In the genomic region with DNA sequence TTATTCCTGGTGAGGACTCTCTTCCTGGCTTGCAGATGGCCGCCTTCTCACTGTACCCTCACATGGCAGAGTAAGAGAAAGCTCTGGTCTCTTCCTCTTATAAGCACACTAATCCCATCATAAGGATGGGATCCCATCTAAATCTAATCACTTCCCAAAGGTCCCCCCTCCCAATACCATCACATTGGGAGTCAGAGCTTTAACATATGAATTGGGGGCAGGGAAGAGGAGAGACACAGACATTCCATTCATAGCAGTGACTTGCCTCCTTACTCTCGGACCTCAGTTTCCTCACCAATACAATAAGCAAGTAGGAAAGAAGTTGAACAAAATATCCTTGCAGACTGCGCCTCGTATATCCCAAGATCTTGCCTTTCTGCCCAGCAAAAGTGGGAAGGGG, we compare ENCODE assay signal across 34 cellular contexts. TPM values are rescaled to one million over a fixed set of nuclear protein-coding genes. Genes with fewer than 3 reads are reported as not detected.
"Had no signal": no experiment of that assay in that cellular context is flagged by ENCODE, and none has a peak within 500 bp of the region (broad histone marks: within the 10 kb centered on the region; RNA-seq: fewer than 3 reads in every experiment).

No MANE protein-coding gene starts in this region.

- H3K27me3 ChIP-seq: brain microvascular endothelial cell, cardiac muscle cell had no signal

- H3K4me1 Mint-ChIP-seq: activated naive CD8-positive, alpha-beta T cell treated with anti-CD3 and anti-CD28 coated beads for 36 hours; central memory CD8-positive, alpha-beta T cell had no signal

- H3K4me3 ChIP-seq: cardiac muscle cell, PC-9 had no signal

- H3K4me3 Mint-ChIP-seq: activated CD4-positive, alpha-beta T cell treated with anti-CD3 and anti-CD28 coated beads, Interleukin-2, amount 10 ng/mL, durations not matched to agents 24 days and 14 days; activated CD8-positive, alpha-beta T cell treated with anti-CD3 and anti-CD28 coated beads for 36 hours; activated naive CD8-positive, alpha-beta T cell treated with anti-CD3 and anti-CD28 coated beads for 36 hours; activated T-cell treated with anti-CD3 and anti-CD28 coated beads, Interleukin-2, amount 50 U/mL, for 72 hours; activated T-helper 17 cell treated with anti-CD3 and anti-CD28 coated beads, Interleukin-2, amount 50 U/mL, for 72 hours; central memory CD8-positive, alpha-beta T cell had no signal

- DNase-seq: activated CD4-positive, alpha-beta T cell treated with anti-CD3 and anti-CD28 coated beads, Interleukin-2, amount 10 ng/mL, durations not matched to agents 24 days and 14 days; activated CD4-positive, alpha-beta T cell treated with anti-CD3 and anti-CD28 coated beads, Interleukin-2, amount 50 U/mL, for 4 hours; activated CD8-positive, alpha-beta T cell treated with anti-CD3 and anti-CD28 coated beads for 36 hours; activated effector memory CD4-positive, alpha-beta T cell treated with anti-CD3 and anti-CD28 coated beads, Interleukin-2, amount 50 U/mL, for 16 hours; activated naive CD4-positive, alpha-beta T cell; activated naive CD4-positive, alpha-beta T cell treated with anti-CD3 and anti-CD28 coated beads, Interleukin-2, amount 50 U/mL, for 16 hours; activated naive CD8-positive, alpha-beta T cell treated with anti-CD3 and anti-CD28 coated beads for 36 hours; activated T-cell treated with anti-CD3 and anti-CD28 coated beads, Interleukin-2, amount 50 U/mL, for 1 hour; activated T-cell treated with anti-CD3 and anti-CD28 coated beads, Interleukin-2, amount 50 U/mL, for 72 hours; amniotic stem cell; aorta; brain microvascular endothelial cell; NCI-H1105; NCI-H1417 treated with DMSO at 0.1 percent for 48 hours; NCI-H187 treated with DMSO at 0.1 percent for 48 hours; NCI-H2081 treated with DMSO at 0.1 percent for 48 hours; NCI-H226; NCI-H446 treated with DMSO at 0.1 percent for 48 hours; NCI-H524; NCI-H69; NK-92 treated with Interleukin-12 subunit alpha and Interleukin-12 subunit beta, amount 100 ng/mL, for 24 hours; PC-9; Right ventricle myocardium superior; SW 1271; T-helper 1 cell; T-helper 2 cell; T-helper 9 cell; WERI-Rb-1 had no signal

- H3K36me3 Mint-ChIP-seq: activated naive CD8-positive, alpha-beta T cell treated with anti-CD3 and anti-CD28 coated beads for 36 hours had no signal

- ATAC-seq: activated CD8-positive, alpha-beta T cell treated with anti-CD3 and anti-CD28 coated beads for 36 hours; activated T-cell treated with anti-CD3 and anti-CD28 coated beads, Interleukin-2, amount 50 U/mL, for 72 hours; activated T-helper 17 cell treated with anti-CD3 and anti-CD28 coated beads, Interleukin-2, amount 50 U/mL, for 72 hours had no signal

- H3K9me3 Mint-ChIP-seq: activated CD4-positive, alpha-beta T cell treated with anti-CD3 and anti-CD28 coated beads, Interleukin-2, amount 10 ng/mL, durations not matched to agents 24 days and 14 days; activated naive CD8-positive, alpha-beta T cell treated with anti-CD3 and anti-CD28 coated beads for 36 hours; activated T-helper 17 cell treated with anti-CD3 and anti-CD28 coated beads, Interleukin-2, amount 50 U/mL, for 72 hours; central memory CD8-positive, alpha-beta T cell had no signal

- H3K36me3 ChIP-seq: brain microvascular endothelial cell, cardiac muscle cell, WERI-Rb-1 had no signal

- H3K27ac ChIP-seq: brain microvascular endothelial cell, cardiac muscle cell, PC-9, WERI-Rb-1 had no signal

- H3K27ac Mint-ChIP-seq: activated CD4-positive, alpha-beta T cell treated with anti-CD3 and anti-CD28 coated beads, Interleukin-2, amount 10 ng/mL, durations not matched to agents 24 days and 14 days; activated CD8-positive, alpha-beta T cell treated with anti-CD3 and anti-CD28 coated beads for 36 hours; activated naive CD8-positive, alpha-beta T cell treated with anti-CD3 and anti-CD28 coated beads for 36 hours; activated T-cell treated with anti-CD3 and anti-CD28 coated beads, Interleukin-2, amount 50 U/mL, for 72 hours; activated T-helper 17 cell treated with anti-CD3 and anti-CD28 coated beads, Interleukin-2, amount 50 U/mL, for 72 hours had no signal

RNA-seq across cellular contexts. Expression of gene CLEC19A, which starts 1.7 kb away (rescaled TPM):
- total RNA-seq: activated CD4-positive, alpha-beta T cell treated with anti-CD3 and anti-CD28 coated beads, Interleukin-2, amount 10 ng/mL, durations not matched to agents 24 days and 14 days; activated CD8-positive, alpha-beta memory T cell treated with anti-CD3 and anti-CD28 coated beads for 36 hours; activated CD8-positive, alpha-beta T cell treated with anti-CD3 and anti-CD28 coated beads for 36 hours; activated naive CD8-positive, alpha-beta T cell treated with anti-CD3 and anti-CD28 coated beads for 36 hours; activated T-cell treated with anti-CD3 and anti-CD28 coated beads, Interleukin-2, amount 50 U/mL, for 72 hours; activated T-helper 17 cell treated with anti-CD3 and anti-CD28 coated beads, Interleukin-2, amount 50 U/mL, for 72 hours; aorta; cardiac muscle cell; M059J; OCI-LY7; Right ventricle myocardium superior had no signal
- polyA plus RNA-seq: aorta, cardiac muscle cell had no signal
